Comparison of ENCODE assay signal across 17 cellular contexts in the genomic region with DNA sequence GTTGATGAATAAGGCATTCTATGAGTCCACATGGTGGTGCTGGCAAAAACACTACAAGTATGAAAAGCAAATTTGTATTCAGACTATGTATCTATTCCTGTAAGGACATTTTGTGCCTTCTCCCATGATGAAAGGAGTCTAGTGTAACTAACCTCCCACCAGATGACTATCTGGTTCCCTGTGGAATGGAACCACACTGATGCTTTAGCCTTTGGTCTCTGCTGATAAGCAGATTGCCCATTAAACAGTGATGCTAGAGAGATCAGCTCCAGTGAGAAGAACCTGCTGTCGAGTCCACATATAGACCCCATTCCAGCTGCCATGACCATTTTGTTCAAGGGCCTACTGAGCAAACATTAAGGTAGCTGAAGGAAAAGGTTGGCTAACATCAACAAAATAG.
"Had no signal": no experiment of that assay in that cellular context is flagged by ENCODE, and none has a peak within 500 bp of the region (broad histone marks: within the 10 kb centered on the region; RNA-seq: fewer than 3 reads in every experiment).

No MANE protein-coding gene starts in this region.

- DNase-seq: IMR-90, Kasumi-1, MM.1S, NCI-H1092 treated with DMSO at 0.1 percent for 48 hours, NCI-H1436, NCI-H1694, NCI-H187 treated with DMSO at 0.1 percent for 48 hours, NCI-H2081 treated with DMSO at 0.1 percent for 48 hours, NCI-H2171, NCI-H345, NCI-H446 treated with DMSO at 0.1 percent for 48 hours, NCI-H524 treated with DMSO at 0.1 percent for 48 hours, NCI-H69, NCI-H774, Right ventricle myocardium superior, RPMI8226, SIG-M5 had no signal
